ENCODE assay signal across 1 cellular context in genomic region chr1:3248416-3249141, GRCh38.
TF ChIP-seq lines count a peak whose summit lies in the region.

No MANE protein-coding gene starts in this region.

TF ChIP-seq in GM23338, 12 proteins besides CTCF, POLR2A, EP300 and RAD21 (continued from another document):
- TF ChIP-seq, protein P1, sequence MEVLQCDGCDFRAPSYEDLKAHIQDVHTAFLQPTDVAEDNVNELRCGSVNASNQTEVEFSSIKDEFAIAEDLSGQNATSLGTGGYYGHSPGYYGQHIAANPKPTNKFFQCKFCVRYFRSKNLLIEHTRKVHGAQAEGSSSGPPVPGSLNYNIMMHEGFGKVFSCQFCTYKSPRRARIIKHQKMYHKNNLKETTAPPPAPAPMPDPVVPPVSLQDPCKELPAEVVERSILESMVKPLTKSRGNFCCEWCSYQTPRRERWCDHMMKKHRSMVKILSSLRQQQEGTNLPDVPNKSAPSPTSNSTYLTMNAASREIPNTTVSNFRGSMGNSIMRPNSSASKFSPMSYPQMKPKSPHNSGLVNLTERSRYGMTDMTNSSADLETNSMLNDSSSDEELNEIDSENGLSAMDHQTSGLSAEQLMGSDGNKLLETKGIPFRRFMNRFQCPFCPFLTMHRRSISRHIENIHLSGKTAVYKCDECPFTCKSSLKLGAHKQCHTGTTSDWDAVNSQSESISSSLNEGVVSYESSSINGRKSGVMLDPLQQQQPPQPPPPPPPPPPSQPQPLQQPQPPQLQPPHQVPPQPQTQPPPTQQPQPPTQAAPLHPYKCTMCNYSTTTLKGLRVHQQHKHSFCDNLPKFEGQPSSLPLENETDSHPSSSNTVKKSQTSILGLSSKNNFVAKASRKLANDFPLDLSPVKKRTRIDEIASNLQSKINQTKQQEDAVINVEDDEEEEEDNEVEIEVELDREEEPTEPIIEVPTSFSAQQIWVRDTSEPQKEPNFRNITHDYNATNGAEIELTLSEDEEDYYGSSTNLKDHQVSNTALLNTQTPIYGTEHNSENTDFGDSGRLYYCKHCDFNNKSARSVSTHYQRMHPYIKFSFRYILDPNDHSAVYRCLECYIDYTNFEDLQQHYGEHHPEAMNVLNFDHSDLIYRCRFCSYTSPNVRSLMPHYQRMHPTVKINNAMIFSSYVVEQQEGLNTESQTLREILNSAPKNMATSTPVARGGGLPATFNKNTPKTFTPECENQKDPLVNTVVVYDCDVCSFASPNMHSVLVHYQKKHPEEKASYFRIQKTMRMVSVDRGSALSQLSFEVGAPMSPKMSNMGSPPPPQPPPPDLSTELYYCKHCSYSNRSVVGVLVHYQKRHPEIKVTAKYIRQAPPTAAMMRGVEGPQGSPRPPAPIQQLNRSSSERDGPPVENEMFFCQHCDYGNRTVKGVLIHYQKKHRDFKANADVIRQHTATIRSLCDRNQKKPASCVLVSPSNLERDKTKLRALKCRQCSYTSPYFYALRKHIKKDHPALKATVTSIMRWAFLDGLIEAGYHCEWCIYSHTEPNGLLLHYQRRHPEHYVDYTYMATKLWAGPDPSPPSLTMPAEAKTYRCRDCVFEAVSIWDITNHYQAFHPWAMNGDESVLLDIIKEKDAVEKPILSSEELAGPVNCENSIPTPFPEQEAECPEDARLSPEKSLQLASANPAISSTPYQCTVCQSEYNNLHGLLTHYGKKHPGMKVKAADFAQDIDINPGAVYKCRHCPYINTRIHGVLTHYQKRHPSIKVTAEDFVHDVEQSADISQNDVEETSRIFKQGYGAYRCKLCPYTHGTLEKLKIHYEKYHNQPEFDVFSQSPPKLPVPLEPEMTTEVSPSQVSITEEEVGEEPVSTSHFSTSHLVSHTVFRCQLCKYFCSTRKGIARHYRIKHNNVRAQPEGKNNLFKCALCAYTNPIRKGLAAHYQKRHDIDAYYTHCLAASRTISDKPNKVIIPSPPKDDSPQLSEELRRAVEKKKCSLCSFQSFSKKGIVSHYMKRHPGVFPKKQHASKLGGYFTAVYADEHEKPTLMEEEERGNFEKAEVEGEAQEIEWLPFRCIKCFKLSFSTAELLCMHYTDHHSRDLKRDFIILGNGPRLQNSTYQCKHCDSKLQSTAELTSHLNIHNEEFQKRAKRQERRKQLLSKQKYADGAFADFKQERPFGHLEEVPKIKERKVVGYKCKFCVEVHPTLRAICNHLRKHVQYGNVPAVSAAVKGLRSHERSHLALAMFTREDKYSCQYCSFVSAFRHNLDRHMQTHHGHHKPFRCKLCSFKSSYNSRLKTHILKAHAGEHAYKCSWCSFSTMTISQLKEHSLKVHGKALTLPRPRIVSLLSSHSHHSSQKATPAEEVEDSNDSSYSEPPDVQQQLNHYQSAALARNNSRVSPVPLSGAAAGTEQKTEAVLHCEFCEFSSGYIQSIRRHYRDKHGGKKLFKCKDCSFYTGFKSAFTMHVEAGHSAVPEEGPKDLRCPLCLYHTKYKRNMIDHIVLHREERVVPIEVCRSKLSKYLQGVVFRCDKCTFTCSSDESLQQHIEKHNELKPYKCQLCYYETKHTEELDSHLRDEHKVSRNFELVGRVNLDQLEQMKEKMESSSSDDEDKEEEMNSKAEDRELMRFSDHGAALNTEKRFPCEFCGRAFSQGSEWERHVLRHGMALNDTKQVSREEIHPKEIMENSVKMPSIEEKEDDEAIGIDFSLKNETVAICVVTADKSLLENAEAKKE (CRISPR knock-in tag; IDR thresholded peaks at IDR 0.05): no peak
- TF ChIP-seq JUNB (IDR thresholded peaks at IDR 0.05; ENCODE audit: unreplicated experiment) (no peak), ZNF114 (CRISPR knock-in tag; IDR thresholded peaks at IDR 0.05) (no peak), CREB1 (CRISPR knock-in tag; IDR thresholded peaks at IDR 0.05; ENCODE audit: low read depth) (no peak), REST (IDR thresholded peaks at IDR 0.05; ENCODE audit: unreplicated experiment) (no peak), STAT1 (IDR thresholded peaks at IDR 0.05; ENCODE audit: unreplicated experiment) (no peak), ETS1 (IDR thresholded peaks at IDR 0.05) (no peak), POLR2AphosphoS5 (IDR thresholded peaks at IDR 0.05; ENCODE audit: low read depth) (no peak)
